ENCODE assay signal across 12 cellular contexts in the genomic region with DNA sequence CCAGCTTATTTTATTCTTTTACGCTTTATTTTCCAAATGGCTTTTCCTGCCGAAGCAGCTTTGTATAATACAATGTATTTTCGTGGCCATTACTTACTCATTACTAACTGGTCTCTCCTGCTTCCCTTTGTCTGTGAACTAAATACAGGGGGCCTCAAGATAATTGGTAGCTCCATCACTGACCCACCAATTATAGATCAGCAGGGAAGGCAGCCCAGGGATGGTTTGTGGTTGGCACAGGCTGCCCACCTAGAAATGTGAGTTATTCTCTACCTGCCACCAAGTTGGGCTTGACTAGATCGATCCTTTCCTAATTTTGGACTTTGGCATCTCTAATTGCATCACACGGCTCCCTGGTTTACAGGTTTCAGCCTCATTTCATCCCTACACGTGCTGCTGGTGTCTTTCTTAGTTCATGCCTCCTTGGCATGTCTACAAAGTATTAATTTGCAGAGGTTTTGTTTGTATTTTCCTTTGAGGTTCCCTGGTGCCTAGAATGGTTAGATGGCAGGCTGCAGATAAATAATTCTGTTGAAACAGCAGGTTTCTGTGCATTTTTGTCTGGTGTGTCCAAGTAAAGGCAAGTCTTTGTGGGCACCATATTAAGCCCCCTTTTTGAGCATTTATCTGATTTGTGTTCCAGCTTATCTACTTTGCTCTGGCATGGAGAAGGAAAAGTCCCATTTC. TPM values are rescaled to one million over a fixed set of nuclear protein-coding genes. Genes with fewer than 3 reads are reported as not detected.
A peak's percentile ranks its signal among the peaks of the same experiment; 100 is the strongest.
DNase-seq lines count a peak whose midpoint lies in the region; ATAC-seq, FAIRE-seq and TF ChIP-seq lines count a peak whose summit lies in the region.
"Had no signal": no experiment of that assay in that cellular context is flagged by ENCODE, and none has a peak within 500 bp of the region (broad histone marks: within the 10 kb centered on the region; RNA-seq: fewer than 3 reads in every experiment).

No MANE protein-coding gene starts in this region.

- intact Hi-C loops in activated CD4-positive, alpha-beta memory T cell treated with anti-CD3 and anti-CD28 coated beads for 36 hours (cut with micrococcal nuclease): loop anchor here (1.0 to 10.0 kb wide), 6 partner anchors 35 to 608 kb away; a partner anchor contains a TSS
- intact Hi-C loops in heart right ventricle (cut with DNase I): loop anchor here in 9 of 10 donors (5.0 to 10.0 kb wide), 7 partner anchors 135 to 445 kb away; a partner anchor contains a TSS

- no peaks in the 10 kb centered on the region for H3K27me3 Mint-ChIP-seq in activated T-cell treated with anti-CD3 and anti-CD28 coated beads, Interleukin-2, amount 50 U/mL, for 72 hours (ENCODE audit: low read depth)
- H3K27me3 Mint-ChIP-seq in activated CD4-positive, alpha-beta memory T cell treated with anti-CD3 and anti-CD28 coated beads for 36 hours: no peaks in the 10 kb centered on the region
- H3K27me3 Mint-ChIP-seq in type B pancreatic cell: no peaks in the 10 kb centered on the region
- H3K27me3 Mint-ChIP-seq: stimulated activated naive B cell treated with anti-CD40 and anti-IgM and Interleukin-4, amounts not matched to agents 10 μg/mL and 1 μg/mL and 100 μg/mL, for 72 hours had no signal

- no peaks in the 10 kb centered on the region for H3K9me3 Mint-ChIP-seq in activated T-cell treated with anti-CD3 and anti-CD28 coated beads, Interleukin-2, amount 50 U/mL, for 72 hours
- no peaks in the 10 kb centered on the region for H3K9me3 Mint-ChIP-seq in activated CD4-positive, alpha-beta memory T cell treated with anti-CD3 and anti-CD28 coated beads for 36 hours
- no peaks in the 10 kb centered on the region for H3K9me3 Mint-ChIP-seq in type B pancreatic cell
- H3K9me3 Mint-ChIP-seq: stimulated activated naive B cell treated with anti-CD40 and anti-IgM and Interleukin-4, amounts not matched to agents 10 μg/mL and 1 μg/mL and 100 μg/mL, for 72 hours had no signal

- no peak for ATAC-seq in activated T-cell treated with anti-CD3 and anti-CD28 coated beads, Interleukin-2, amount 50 U/mL, for 72 hours (replicated peaks in 1 of 2)
- ATAC-seq in heart right ventricle: no peak

- no peak for DNase-seq in activated T-cell treated with anti-CD3 and anti-CD28 coated beads, Interleukin-2, amount 50 U/mL, for 72 hours
- DNase-seq in activated T-cell treated with anti-CD3 and anti-CD28 coated beads, Interleukin-2, amount 50 U/mL, for 1 hour: no peak
- DNase-seq in activated CD4-positive, alpha-beta memory T cell treated with anti-CD3 and anti-CD28 coated beads for 36 hours: no peak
- DNase-seq in keratinocyte (ENCODE audit: low read depth, low spot score) (no peak), type B pancreatic cell (ENCODE audit: extremely low spot score, unreplicated experiment) (no peak), heart right ventricle (no peak), COLO668 (lab: John Stamatoyannopoulos, UW; ENCODE audit: unreplicated experiment) (no peak)
- DNase-seq in stimulated activated naive CD4-positive, alpha-beta T cell (lab: John Stamatoyannopoulos, UW): no peak
- DNase-seq: anterior cingulate cortex, WERI-Rb-1 had no signal

- TF ChIP-seq CTCF in keratinocyte (optimal IDR thresholded peaks at IDR 0.05 in 1 of 3, IDR thresholded peaks at IDR 0.05 in 1 of 3, conservative IDR thresholded peaks at IDR 0.05 in 1 of 3; ENCODE audit: extremely low read depth in 1 of 3, insufficient read depth in 2 of 3, low read length in 3 of 3): no peak
- TF ChIP-seq CTCF in type B pancreatic cell (conservative IDR thresholded peaks at IDR 0.05): no peak
- TF ChIP-seq CTCF in heart right ventricle (IDR thresholded peaks at IDR 0.05): no peak

- CTCF ChIA-PET in activated CD4-positive, alpha-beta memory T cell treated with anti-CD3 and anti-CD28 coated beads for 36 hours (lab: Charles Lee): interaction anchor here (0.8 to 9.9 kb wide), 7 partner anchors 14 to 432 kb away, joined by 3 to 159 read pairs (median 15); a partner anchor contains a TSS

- H3K36me3 ChIP-seq in keratinocyte (ENCODE audit: control insufficient read depth in 2 of 2, extremely low read depth in 1 of 2, insufficient read depth in 2 of 2, low read length in 2 of 2) (no peaks in the 10 kb centered on the region), heart right ventricle (no peaks in the 10 kb centered on the region)
- H3K36me3 ChIP-seq: WERI-Rb-1 had no signal

- H3K4me3 Mint-ChIP-seq in activated T-cell treated with anti-CD3 and anti-CD28 coated beads, Interleukin-2, amount 50 U/mL, for 72 hours: peak overlapping the region; percentile 25 to 66
- no peak overlapping the region for H3K4me3 Mint-ChIP-seq in activated CD4-positive, alpha-beta memory T cell treated with anti-CD3 and anti-CD28 coated beads for 36 hours
- H3K4me3 Mint-ChIP-seq in type B pancreatic cell: peak overlapping the region; percentile 3

- H3K9me3 ChIP-seq in keratinocyte (ENCODE audit: control insufficient read depth, low read depth, low read length): no peaks in the 10 kb centered on the region
- no peaks in the 10 kb centered on the region for H3K9me3 ChIP-seq in heart right ventricle

- peaks cover 78% of the 10 kb centered on the region for H3K4me1 Mint-ChIP-seq in activated T-cell treated with anti-CD3 and anti-CD28 coated beads, Interleukin-2, amount 50 U/mL, for 72 hours (ENCODE audit: low read depth)
- peaks cover 62% of the 10 kb centered on the region for H3K4me1 Mint-ChIP-seq in activated CD4-positive, alpha-beta memory T cell treated with anti-CD3 and anti-CD28 coated beads for 36 hours (ENCODE audit: low read depth)
- peaks cover 56% of the 10 kb centered on the region for H3K4me1 Mint-ChIP-seq in type B pancreatic cell (ENCODE audit: unreplicated experiment)

- dilution Hi-C loops in keratinocyte (cut with MboI; ENCODE audit: extremely low pct_ligation_motif_present, low sequenced_read_pairs): no loop called here

- H3K27ac ChIP-seq in keratinocyte (ENCODE audit: control insufficient read depth, insufficient read depth, low read length) (peak overlapping the region; percentile 87), heart right ventricle (peak overlapping the region in 2 of 10 donors; percentile 12 to 83)
- H3K27ac ChIP-seq: KMS-11, WERI-Rb-1 had no signal

- peaks cover 37% of the 10 kb centered on the region for H3K4me1 ChIP-seq in keratinocyte (ENCODE audit: control insufficient read depth, extremely low read depth, insufficient read depth, low read length)
- peaks cover 0 to 57% (median 31%) of the 10 kb centered on the region in 9 donors for H3K4me1 ChIP-seq in heart right ventricle

- POLR2A ChIA-PET in activated CD4-positive, alpha-beta memory T cell treated with anti-CD3 and anti-CD28 coated beads for 36 hours (lab: Charles Lee): interaction anchor here (2.2 kb wide), 1 partner anchor 15 kb away, joined by 8 read pairs; no protein-coding TSS in a partner anchor

- peaks cover 2% of the 10 kb centered on the region for H3K9me1 ChIP-seq in keratinocyte (ENCODE audit: control insufficient read depth, extremely low read depth, insufficient read depth, low read length)

- peak; percentile 44 for FAIRE-seq in keratinocyte (lab: Jason Lieb, UNC)

- peaks cover 63% of the 10 kb centered on the region for H3K79me2 ChIP-seq in keratinocyte (ENCODE audit: control insufficient read depth, insufficient read depth, low read length)

- H3K4me3 ChIP-seq in keratinocyte (ENCODE audit: control insufficient read depth in 2 of 3, extremely low read depth in 1 of 3, insufficient read depth in 2 of 3, low read depth in 1 of 3, low read length in 3 of 3) (peak overlapping the region in 2 of 3 experiments; percentile 1 to 16), heart right ventricle (no peak overlapping the region)

- H4K20me1 ChIP-seq in keratinocyte (ENCODE audit: control insufficient read depth, extremely low read depth, insufficient read depth, low read length): peaks cover 3% of the 10 kb centered on the region

- H3K4me2 ChIP-seq in keratinocyte (ENCODE audit: control insufficient read depth, extremely low read depth, insufficient read depth, low read depth, low read length): peak overlapping the region; percentile 78
- H3K4me2 ChIP-seq: KMS-11 had no signal

- H3K27me3 ChIP-seq in keratinocyte (ENCODE audit: control insufficient read depth, extremely low read depth, insufficient read depth, low read length): no peaks in the 10 kb centered on the region
- H3K27me3 ChIP-seq in heart right ventricle: no peaks in the 10 kb centered on the region

- peaks cover 0 to 3% of the 10 kb centered on the region in 2 donors for H3K36me3 Mint-ChIP-seq in activated T-cell treated with anti-CD3 and anti-CD28 coated beads, Interleukin-2, amount 50 U/mL, for 72 hours (ENCODE audit: insufficient read depth in 2 of 2)
- H3K36me3 Mint-ChIP-seq in activated CD4-positive, alpha-beta memory T cell treated with anti-CD3 and anti-CD28 coated beads for 36 hours: peaks cover 2% of the 10 kb centered on the region
- H3K36me3 Mint-ChIP-seq in type B pancreatic cell: no peaks in the 10 kb centered on the region

- 83 to 89% methylated on average over 6 of the region's 6 CpGs for WGBS in heart right ventricle, 2 donors

- peak overlapping the region; percentile 83 for H3K27ac Mint-ChIP-seq in activated T-cell treated with anti-CD3 and anti-CD28 coated beads, Interleukin-2, amount 50 U/mL, for 72 hours
- H3K27ac Mint-ChIP-seq in activated CD4-positive, alpha-beta memory T cell treated with anti-CD3 and anti-CD28 coated beads for 36 hours: peak overlapping the region; percentile 79
- no peak overlapping the region for H3K27ac Mint-ChIP-seq in type B pancreatic cell

- H3K9ac ChIP-seq in keratinocyte (ENCODE audit: control insufficient read depth, extremely low read depth, insufficient read depth, low read length): peak overlapping the region; percentile 40
- H3K9ac ChIP-seq: KMS-11 had no signal

- H2AFZ ChIP-seq in keratinocyte (ENCODE audit: control insufficient read depth, low read length): no peak overlapping the region

RNA-seq across cellular contexts. Expression of a gene that starts 35.2 kb away (rescaled TPM):
- total RNA-seq in activated T-cell treated with anti-CD3 and anti-CD28 coated beads, Interleukin-2, amount 50 U/mL, for 72 hours: 10 to 100 TPM; 25.7 to 30.2 TPM
- 10 to 100 TPM; 17.3 to 17.6 TPM for total RNA-seq in activated CD4-positive, alpha-beta memory T cell treated with anti-CD3 and anti-CD28 coated beads for 36 hours
- polyA plus RNA-seq in keratinocyte: 7.3 to 19.4 TPM (median 8.4 TPM) in 3 replicates
- 3.3 TPM for polyA plus RNA-seq in keratinocyte (2011; ENCODE audit: low read depth)
- 7.5 and 15.1 TPM in 2 replicates for polyA plus RNA-seq in keratinocyte (2011; cell fraction: cytosol; rRNA removed)
- polyA plus RNA-seq in keratinocyte (2011; cell fraction: nucleus; rRNA removed): 35.5 and 39.3 TPM in 2 replicates
- 16.7 and 23.8 TPM in 2 replicates for polyA plus RNA-seq in keratinocyte (2012; ENCODE audit: low replicate concordance)
- polyA minus RNA-seq in keratinocyte: 9.4 to 18.0 TPM (median 10.6 TPM) in 3 replicates
- polyA minus RNA-seq in keratinocyte (2011; cell fraction: cytosol; rRNA and poly(A)+ RNA removed): 14.6 TPM
- polyA minus RNA-seq in keratinocyte (2011; cell fraction: nucleus; rRNA and poly(A)+ RNA removed): 12.5 and 18.2 TPM in 2 replicates
- total RNA-seq in type B pancreatic cell (ENCODE audit: low replicate concordance): 22.5 and 25.3 TPM in 2 replicates
- 10 to 100 TPM; 17.8 to 31.9 (median 21.1) TPM for total RNA-seq in heart right ventricle
- 10 to 100 TPM; 17.1 to 23.5 TPM for polyA plus RNA-seq in heart right ventricle

RNA-seq across cellular contexts. Expression of a gene that starts 37.6 kb away (rescaled TPM):
- 10 to 100 TPM; 26.4 to 27.1 TPM for total RNA-seq in activated T-cell treated with anti-CD3 and anti-CD28 coated beads, Interleukin-2, amount 50 U/mL, for 72 hours
- 10 to 100 TPM; 32.0 to 32.8 TPM for total RNA-seq in activated CD4-positive, alpha-beta memory T cell treated with anti-CD3 and anti-CD28 coated beads for 36 hours
- 44.4 to 63.1 TPM (median 53.1 TPM) in 3 replicates for polyA plus RNA-seq in keratinocyte
- 35.4 TPM for polyA plus RNA-seq in keratinocyte (2011; ENCODE audit: low read depth)
- 40.6 and 46.4 TPM in 2 replicates for polyA plus RNA-seq in keratinocyte (2011; cell fraction: cytosol; rRNA removed)
- polyA plus RNA-seq in keratinocyte (2011; cell fraction: nucleus; rRNA removed): 31.0 and 31.3 TPM in 2 replicates
- 18.7 and 58.0 TPM in 2 replicates for polyA plus RNA-seq in keratinocyte (2012; ENCODE audit: low replicate concordance)
- polyA minus RNA-seq in keratinocyte: 55.7 to 77.5 TPM (median 66.3 TPM) in 3 replicates
- polyA minus RNA-seq in keratinocyte (2011; cell fraction: cytosol; rRNA and poly(A)+ RNA removed): 36.6 TPM
- 16.8 and 30.4 TPM in 2 replicates for polyA minus RNA-seq in keratinocyte (2011; cell fraction: nucleus; rRNA and poly(A)+ RNA removed)
- total RNA-seq in type B pancreatic cell (ENCODE audit: low replicate concordance): 41.6 and 52.8 TPM in 2 replicates
- total RNA-seq in heart right ventricle: 10 to 100 TPM; 19.8 to 26.7 (median 23.2) TPM
- 10 to 100 TPM in 1 of 2 donors, 1 to 10 TPM in 1; 9.1 to 14.5 TPM for polyA plus RNA-seq in heart right ventricle

Comparison
In these comparisons a context has a peak if more than half of its experiments do, and no peak if none do; other contexts are left out.
1. H3K4me3 ChIP-seq: peak in keratinocyte (2 of 3); none in heart right ventricle (0 of 10).